1 cellular context compared by ENCODE assay signal in the genomic region with DNA sequence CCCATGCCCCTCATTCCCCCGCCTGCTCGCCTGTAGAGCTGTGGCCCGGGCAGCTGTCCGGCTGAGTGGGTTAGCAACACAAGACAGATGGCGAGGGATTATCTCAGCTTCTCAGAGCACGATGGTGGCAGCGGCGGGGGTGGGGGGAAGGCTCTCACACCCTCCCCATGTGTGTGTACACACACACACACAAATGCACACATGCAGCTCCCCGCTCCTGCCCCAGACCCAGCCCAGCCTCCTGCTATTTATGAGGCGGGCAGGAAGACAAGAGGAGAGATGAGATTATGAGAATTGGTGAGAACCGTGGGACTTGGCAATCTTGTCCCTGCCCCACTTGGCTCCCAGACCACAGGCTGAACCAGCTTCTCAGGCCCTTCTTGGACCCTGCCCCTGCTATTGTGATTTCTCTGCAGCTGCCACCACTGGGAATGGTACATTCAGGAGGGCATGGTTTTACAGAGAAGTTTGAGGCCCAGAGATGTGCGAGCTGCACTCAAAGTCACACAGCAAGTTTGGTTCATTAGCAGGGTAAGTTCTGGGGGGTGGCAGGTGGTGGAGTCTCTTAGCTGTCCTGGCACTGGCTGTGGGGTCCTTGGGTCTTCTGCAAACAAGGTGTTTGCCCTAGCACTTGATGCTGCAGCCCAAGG.
A peak's percentile ranks its signal among the peaks of the same experiment; 100 is the strongest.
TF ChIP-seq lines count a peak whose summit lies in the region.

No MANE protein-coding gene starts in this region.

TF ChIP-seq in K562, 482 proteins besides CTCF, POLR2A, EP300 and RAD21 (continued from another document):
- TF ChIP-seq, protein P1, sequence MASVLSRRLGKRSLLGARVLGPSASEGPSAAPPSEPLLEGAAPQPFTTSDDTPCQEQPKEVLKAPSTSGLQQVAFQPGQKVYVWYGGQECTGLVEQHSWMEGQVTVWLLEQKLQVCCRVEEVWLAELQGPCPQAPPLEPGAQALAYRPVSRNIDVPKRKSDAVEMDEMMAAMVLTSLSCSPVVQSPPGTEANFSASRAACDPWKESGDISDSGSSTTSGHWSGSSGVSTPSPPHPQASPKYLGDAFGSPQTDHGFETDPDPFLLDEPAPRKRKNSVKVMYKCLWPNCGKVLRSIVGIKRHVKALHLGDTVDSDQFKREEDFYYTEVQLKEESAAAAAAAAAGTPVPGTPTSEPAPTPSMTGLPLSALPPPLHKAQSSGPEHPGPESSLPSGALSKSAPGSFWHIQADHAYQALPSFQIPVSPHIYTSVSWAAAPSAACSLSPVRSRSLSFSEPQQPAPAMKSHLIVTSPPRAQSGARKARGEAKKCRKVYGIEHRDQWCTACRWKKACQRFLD (CRISPR knock-in tag; IDR thresholded peaks at IDR 0.05): no peak
- no peak for TF ChIP-seq HDAC1 (IDR thresholded peaks at IDR 0.05)
- TF ChIP-seq ZFP36 (IDR thresholded peaks at IDR 0.05; ENCODE audit: low read depth, low read length, partially characterized antibody): peak; percentile 69
- no peak for TF ChIP-seq ZNF644 (tag; IDR thresholded peaks at IDR 0.05; ENCODE audit: low read depth)
- no peak for TF ChIP-seq MBD2 (IDR thresholded peaks at IDR 0.05; ENCODE audit: borderline replicate concordance, low read depth)
- TF ChIP-seq BCOR (IDR thresholded peaks at IDR 0.05): peak; percentile 80; the same call in 1 of the 2 replicates
- TF ChIP-seq FOSL1 (tag; conservative IDR thresholded peaks at IDR 0.05): no peak
